8 cellular contexts compared by ENCODE assay signal in the genomic region with DNA sequence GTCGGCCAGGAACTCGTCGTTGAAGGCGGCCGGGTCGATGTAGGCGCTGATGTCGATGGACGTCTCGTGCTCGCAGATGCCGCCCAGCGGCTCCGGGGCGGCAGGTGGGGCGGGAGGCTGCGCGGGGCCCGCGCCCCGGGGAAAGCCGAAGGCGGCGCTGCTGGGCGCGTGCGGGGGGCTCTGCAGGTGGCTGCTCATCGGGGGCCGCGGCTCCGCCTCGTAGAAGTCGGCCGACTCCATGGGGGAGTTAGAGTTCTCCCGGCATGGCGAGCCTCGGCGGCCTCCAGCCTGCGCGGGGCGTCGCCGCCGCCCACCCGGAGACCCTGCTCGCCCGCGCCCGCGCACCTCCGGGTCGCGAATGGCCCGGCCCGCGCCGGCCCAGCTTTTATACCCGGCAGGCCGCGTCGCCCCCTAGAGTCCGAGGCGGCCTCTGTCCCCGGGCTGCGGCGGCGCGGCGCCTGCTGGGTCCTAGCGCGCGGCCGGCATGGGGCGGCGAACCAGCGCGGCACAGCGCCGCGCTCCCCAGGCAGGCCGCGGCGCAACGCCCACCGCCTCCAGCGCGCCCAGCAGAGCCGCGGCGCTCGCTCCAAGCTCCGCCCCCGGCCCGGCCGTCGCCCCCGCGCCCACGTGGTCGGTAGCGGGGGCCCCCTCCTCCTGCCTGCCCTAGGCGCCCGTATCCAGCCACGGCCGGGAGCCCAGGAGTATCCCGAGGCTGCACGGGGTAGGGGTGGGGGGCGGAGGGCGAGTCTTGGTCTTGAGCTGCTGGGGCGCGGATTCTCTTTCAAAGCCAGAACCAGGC. TPM values are rescaled to one million over a fixed set of nuclear protein-coding genes. Genes with fewer than 3 reads are reported as not detected.
A peak's percentile ranks its signal among the peaks of the same experiment; 100 is the strongest.
DNase-seq lines count a peak whose midpoint lies in the region; ATAC-seq, FAIRE-seq and TF ChIP-seq lines count a peak whose summit lies in the region.

CEBPA (minus strand) TSS at position 360 of the 799 bp plus-strand sequence; CDS start at position 240, 120 bp downstream.

- CTCF ChIA-PET in A549 (lab: Yijun Ruan, JAX), result interaction anchor here (0.5 to 36.6 kb wide), 56 partner anchors 11 to 833 kb away, joined by 3 to 603 read pairs (median 8); partner anchors contain the start of gene CEBPG

- H3K9me3 ChIP-seq in A549 (no peaks in the 10 kb centered on the region), lung (ENCODE audit: control insufficient read depth in 2 of 2, insufficient read depth in 1 of 2, low read length in 1 of 2) (no peaks in the 10 kb centered on the region)

- no peaks in the 10 kb centered on the region for H3K36me3 ChIP-seq in lung (ENCODE audit: control insufficient read depth in 2 of 2, insufficient read depth in 2 of 2, low read length in 2 of 2)

- H3K4me2 ChIP-seq in A549, result peak within 1 kb of the TSS; percentile 95

- WGBS in A549 (ENCODE audit: missing lambda C conversion rate), result 1% methylated on average over 29 of the region's 111 CpGs
- WGBS in lung, 2 donors, result 0 to 1% methylated on average over 86 to 111 of the region's 111 CpGs

- TF ChIP-seq POLR2A in A549 (IDR thresholded peaks at IDR 0.05; ENCODE audit: low read length), result peak; percentile 100

- TF ChIP-seq RAD21 in A549 (conservative IDR thresholded peaks at IDR 0.05 in 1 of 2, IDR thresholded peaks at IDR 0.05 in 1 of 2), result no peak; a peak in 3 of 5 replicates

- H3K27ac ChIP-seq in A549 (peak within 1 kb of the TSS; percentile 86 to 93), lung (ENCODE audit: low read depth in 1 of 2, low read length in 1 of 2) (peak within 1 kb of the TSS; percentile 34 to 92)

- peak; percentile 83 to 92 for ATAC-seq in A549
- ATAC-seq in GM18517 (IDR thresholded peaks at IDR 0.05; ENCODE audit: unreplicated experiment), result peak; percentile 73
- peak; percentile 63 for ATAC-seq in HG03064 (IDR thresholded peaks at IDR 0.05; ENCODE audit: low read depth, unreplicated experiment)
- peak; percentile 86 for ATAC-seq in lung (ENCODE audit: insufficient read depth, low FRiP score)

- H3K4me3 ChIP-seq in A549, result peak within 1 kb of the TSS; percentile 63
- H3K4me3 ChIP-seq in lung, result peak within 1 kb of the TSS; percentile 68

- no peak for TF ChIP-seq EP300 in A549 (IDR thresholded peaks at IDR 0.05)

- POLR2A ChIA-PET in A549 (lab: Yijun Ruan, JAX), result interaction anchor here (0.5 to 6.1 kb wide), 53 partner anchors 9 to 1057 kb away, joined by 3 to 160 read pairs (median 6); partner anchors contain the start of gene CEBPG

- TF ChIP-seq CTCF in A549 (IDR thresholded peaks at IDR 0.05) (peak; percentile 99), lung (IDR thresholded peaks at IDR 0.05; ENCODE audit: control extremely low read depth, extremely low read depth) (no peak)

- H3K4me1 ChIP-seq in A549 (peaks cover 11% of the 10 kb centered on the region), lung (ENCODE audit: control insufficient read depth in 2 of 2, insufficient read depth in 2 of 2, low read length in 2 of 2) (peaks cover 0 to 18% of the 10 kb centered on the region in 2 donors)

- FAIRE-seq in A549 (lab: Jason Lieb, UNC), result no peak

- no peaks in the 10 kb centered on the region for H3K27me3 ChIP-seq in lung (ENCODE audit: control insufficient read depth, insufficient read depth)

- DNase-seq in A549 (ENCODE audit: low read depth in 1 of 2, low spot score in 1 of 2) (peak; percentile 93 to 95), NCI-H345 treated with DMSO at 0.1 percent for 48 hours (lab: John Stamatoyannopoulos, UW; ENCODE audit: unreplicated experiment) (peak; percentile 77), ecto neural progenitor cell (ENCODE audit: low spot score) (peak; percentile 91), lung (ENCODE audit: low spot score) (peak; percentile 82)
- DNase-seq in activated CD4-positive, alpha-beta T cell treated with anti-CD3 and anti-CD28 coated beads, Interleukin-2, amount 50 U/mL, for 48 hours, result peak; percentile 61 to 65
- DNase-seq in stimulated activated CD4-positive, alpha-beta T cell treated with anti-CD3 and anti-CD28 coated beads, TNF-alpha, amount 100 ng/mL, for 1 hour (ENCODE audit: low read depth in 3 of 3, low spot score in 1 of 3), result peak in 2 of 3 donors; percentile 9 to 47

TF ChIP-seq in A549, 52 proteins besides CTCF, POLR2A, EP300 and RAD21 (continues in another document):
- TF ChIP-seq, protein P1, sequence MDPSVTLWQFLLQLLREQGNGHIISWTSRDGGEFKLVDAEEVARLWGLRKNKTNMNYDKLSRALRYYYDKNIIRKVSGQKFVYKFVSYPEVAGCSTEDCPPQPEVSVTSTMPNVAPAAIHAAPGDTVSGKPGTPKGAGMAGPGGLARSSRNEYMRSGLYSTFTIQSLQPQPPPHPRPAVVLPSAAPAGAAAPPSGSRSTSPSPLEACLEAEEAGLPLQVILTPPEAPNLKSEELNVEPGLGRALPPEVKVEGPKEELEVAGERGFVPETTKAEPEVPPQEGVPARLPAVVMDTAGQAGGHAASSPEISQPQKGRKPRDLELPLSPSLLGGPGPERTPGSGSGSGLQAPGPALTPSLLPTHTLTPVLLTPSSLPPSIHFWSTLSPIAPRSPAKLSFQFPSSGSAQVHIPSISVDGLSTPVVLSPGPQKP (IDR thresholded peaks at IDR 0.05; ENCODE audit: low read depth, low read length), result no peak
- no peak for TF ChIP-seq HOXA7 (CRISPR knock-in tag; IDR thresholded peaks at IDR 0.05)
- TF ChIP-seq, protein P2, sequence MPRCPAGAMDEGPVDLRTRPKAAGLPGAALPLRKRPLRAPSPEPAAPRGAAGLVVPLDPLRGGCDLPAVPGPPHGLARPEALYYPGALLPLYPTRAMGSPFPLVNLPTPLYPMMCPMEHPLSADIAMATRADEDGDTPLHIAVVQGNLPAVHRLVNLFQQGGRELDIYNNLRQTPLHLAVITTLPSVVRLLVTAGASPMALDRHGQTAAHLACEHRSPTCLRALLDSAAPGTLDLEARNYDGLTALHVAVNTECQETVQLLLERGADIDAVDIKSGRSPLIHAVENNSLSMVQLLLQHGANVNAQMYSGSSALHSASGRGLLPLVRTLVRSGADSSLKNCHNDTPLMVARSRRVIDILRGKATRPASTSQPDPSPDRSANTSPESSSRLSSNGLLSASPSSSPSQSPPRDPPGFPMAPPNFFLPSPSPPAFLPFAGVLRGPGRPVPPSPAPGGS (IDR thresholded peaks at IDR 0.05), result peak; percentile 100
- peak; percentile 84 for TF ChIP-seq MYC (IDR thresholded peaks at IDR 0.05; ENCODE audit: borderline replicate concordance, low read length)
- TF ChIP-seq GATA3 (IDR thresholded peaks at IDR 0.05; ENCODE audit: borderline replicate concordance), result no peak; the same call in 1 of the 2 replicates
- TF ChIP-seq, protein P3, sequence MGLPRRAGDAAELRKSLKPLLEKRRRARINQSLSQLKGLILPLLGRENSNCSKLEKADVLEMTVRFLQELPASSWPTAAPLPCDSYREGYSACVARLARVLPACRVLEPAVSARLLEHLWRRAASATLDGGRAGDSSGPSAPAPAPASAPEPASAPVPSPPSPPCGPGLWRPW (IDR thresholded peaks at IDR 0.05), result no peak
- TF ChIP-seq, protein P4, sequence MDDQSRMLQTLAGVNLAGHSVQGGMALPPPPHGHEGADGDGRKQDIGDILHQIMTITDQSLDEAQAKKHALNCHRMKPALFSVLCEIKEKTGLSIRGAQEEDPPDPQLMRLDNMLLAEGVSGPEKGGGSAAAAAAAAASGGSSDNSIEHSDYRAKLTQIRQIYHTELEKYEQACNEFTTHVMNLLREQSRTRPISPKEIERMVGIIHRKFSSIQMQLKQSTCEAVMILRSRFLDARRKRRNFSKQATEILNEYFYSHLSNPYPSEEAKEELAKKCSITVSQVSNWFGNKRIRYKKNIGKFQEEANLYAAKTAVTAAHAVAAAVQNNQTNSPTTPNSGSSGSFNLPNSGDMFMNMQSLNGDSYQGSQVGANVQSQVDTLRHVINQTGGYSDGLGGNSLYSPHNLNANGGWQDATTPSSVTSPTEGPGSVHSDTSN (IDR thresholded peaks at IDR 0.05), result peak; percentile 58; the same call in 1 of the 2 replicates
- no peak for TF ChIP-seq KDM5A (IDR thresholded peaks at IDR 0.05)
- peak; percentile 100 for TF ChIP-seq PHF8 (IDR thresholded peaks at IDR 0.05; ENCODE audit: borderline replicate concordance, low read depth)
- TF ChIP-seq ZFP36 (IDR thresholded peaks at IDR 0.05; ENCODE audit: borderline replicate concordance, partially characterized antibody), result no peak
- no peak for TF ChIP-seq CHD2 (IDR thresholded peaks at IDR 0.05; ENCODE audit: low read length, partially characterized antibody)
- peak; percentile 40; the same call in 1 of the 2 replicates for TF ChIP-seq EHF (CRISPR knock-in tag; IDR thresholded peaks at IDR 0.05)
- peak in 1 of 2 experiments; percentile 32; a peak in 1 of 4 replicates for TF ChIP-seq CEBPB (IDR thresholded peaks at IDR 0.05)
- TF ChIP-seq TFCP2L1 (CRISPR knock-in tag; IDR thresholded peaks at IDR 0.05), result no peak

RNA-seq across cellular contexts. Expression of gene CEBPA, which starts in this region (rescaled TPM):
- 3.5 and 4.3 TPM in 2 replicates for polyA plus RNA-seq in A549 (2011; rRNA removed)
- 4.5 and 6.6 TPM in 2 replicates for polyA plus RNA-seq in A549 (2012; cell fraction: cytosol; rRNA removed)
- 3.8 and 4.5 TPM in 2 replicates for polyA plus RNA-seq in A549 (2012; cell fraction: nucleus; rRNA removed)
- polyA plus RNA-seq in A549 (2017; fragmentation: RNase III; extraction: RNeasy Plus Mini Kit Qiagen cat#74134 plus additional on column Dnase treatment), result 6.2 to 6.6 TPM (median 6.3 TPM) in 3 replicates
- polyA minus RNA-seq in A549 (2011; rRNA and poly(A)+ RNA removed), result 5.2 and 5.7 TPM in 2 replicates
- total RNA-seq in lung, result 10 to 100 TPM; 51.3 to 71.0 TPM
- polyA plus RNA-seq in lung, result 10 to 100 TPM; 20.4 to 93.8 TPM

Comparison
In these comparisons a context has a peak if more than half of its experiments do, and no peak if none do; other contexts are left out.
1. Peak in every context shown above with its lines: DNase-seq, ATAC-seq, H3K4me3 ChIP-seq and H3K27ac ChIP-seq.
2. DNase-seq: peak in every context shown above with its lines; median percentile 94 in A549; 91 in ecto neural progenitor cell; 82 in lung; 77 in NCI-H345 treated with DMSO at 0.1 percent for 48 hours; 63 in activated CD4-positive, alpha-beta T cell treated with anti-CD3 and anti-CD28 coated beads, Interleukin-2, amount 50 U/mL, for 48 hours; 28 in stimulated activated CD4-positive, alpha-beta T cell treated with anti-CD3 and anti-CD28 coated beads, TNF-alpha, amount 100 ng/mL, for 1 hour.